In genomic region chr4:168831919-168832745, GRCh38 we compare ENCODE assay signal across 8 cellular contexts.
A peak's percentile ranks its signal among the peaks of the same experiment; 100 is the strongest.
DNase-seq lines count a peak whose midpoint lies in the region; ATAC-seq, FAIRE-seq and TF ChIP-seq lines count a peak whose summit lies in the region.

No MANE protein-coding gene starts in this region.

- TF ChIP-seq POLR2A in H54 (IDR thresholded peaks at IDR 0.05; ENCODE audit: low read depth, low read length): peak; percentile 86

- TF ChIP-seq CTCF in GM10266 (IDR thresholded peaks at IDR 0.05; ENCODE audit: control insufficient read depth, insufficient read depth, low read depth, missing control alignments) (no peak), Loucy (conservative IDR thresholded peaks at IDR 0.05; ENCODE audit: low read length) (no peak), WERI-Rb-1 (IDR thresholded peaks at IDR 0.05; ENCODE audit: low read depth, low read length) (no peak), mammary epithelial cell (conservative IDR thresholded peaks at IDR 0.05 in 1 of 2, IDR thresholded peaks at IDR 0.05 in 1 of 2; ENCODE audit: extremely low read depth in 1 of 2, insufficient read depth in 1 of 2, low read depth in 1 of 2, low read length in 2 of 2) (no peak)

- peak overlapping the region; percentile 99 for H2AFZ ChIP-seq in Loucy (ENCODE audit: low read length)
- peak overlapping the region; percentile 86 for H2AFZ ChIP-seq in mammary epithelial cell (ENCODE audit: low read depth, low read length)

- H3K4me3 ChIP-seq in Loucy (ENCODE audit: low read length, poor library complexity, severe bottlenecking) (peak overlapping the region; percentile 96), WERI-Rb-1 (ENCODE audit: low read depth, low read length) (peak overlapping the region; percentile 93), mammary epithelial cell (replicated peaks in 1 of 3; ENCODE audit: insufficient read depth in 1 of 3, low read depth in 2 of 3, low read length in 3 of 3) (peak overlapping the region; percentile 88 to 95 (median 95))

- dilution Hi-C loops in mammary epithelial cell (cut with HindIII; ENCODE audit: low sequenced_read_pairs): no loop called here

- H3K4me1 ChIP-seq in Loucy (ENCODE audit: insufficient read depth, low read length, poor library complexity, severe bottlenecking) (peaks cover 31% of the 10 kb centered on the region), mammary epithelial cell (ENCODE audit: insufficient read depth, low read length) (peaks cover 37% of the 10 kb centered on the region)

- BruUV-seq in mammary epithelial cell (replicated peaks; lab: Mats Ljungman, UMichigan): no TSS peak

- WGBS in mammary epithelial cell (ENCODE audit: low coverage, missing lambda C conversion rate): 8% methylated on average over 5 of the region's 68 CpGs

- CTCF ChIA-PET in mammary epithelial cell (lab: Charles Lee; ENCODE audit: low non-redundant PET): interaction anchor here (0.5 to 1.0 kb wide), 4 partner anchors 16 to 101 kb away, joined by 3 to 17 read pairs (median 3); no protein-coding TSS in a partner anchor

- H3K79me2 ChIP-seq in Loucy (ENCODE audit: insufficient read depth, low read length): peaks cover 42% of the 10 kb centered on the region
- H3K79me2 ChIP-seq in mammary epithelial cell (ENCODE audit: insufficient read depth, low read length): peaks cover 52% of the 10 kb centered on the region

- intact Hi-C loops in mammary epithelial cell (cut with micrococcal nuclease): loop anchor here (1.0 to 5.0 kb wide), 6 partner anchors 16 to 247 kb away; no protein-coding TSS in a partner anchor

- peak; percentile 63 for DNase-seq in GM10266 (ENCODE audit: extremely low spot score)
- DNase-seq in H54 (ENCODE audit: insufficient read length, low spot score): peak; percentile 65
- DNase-seq in WERI-Rb-1: peak; percentile 82
- DNase-seq in mammary epithelial cell: peak; percentile 86
- DNase-seq in inferior parietal cortex (ENCODE audit: extremely low spot score): peak; percentile 62
- peak; percentile 41 to 43 for DNase-seq in stimulated activated CD4-positive, alpha-beta T cell treated with anti-CD3 and anti-CD28 coated beads, Interleukin-12 subunit alpha, Interleukin-12 subunit beta, amount 100 ng/mL, for 24 hours (ENCODE audit: low read depth in 2 of 2)

- no peaks in the 10 kb centered on the region for H3K9me2 ChIP-seq in Loucy (replicated peaks; ENCODE audit: low read depth, low read length)

- H3F3A ChIP-seq in Loucy (ENCODE audit: low read depth): no peaks in the 10 kb centered on the region

- FAIRE-seq in H54 (lab: Jason Lieb, UNC): no peak

- ATAC-seq in HG03378 (IDR thresholded peaks at IDR 0.05; ENCODE audit: unreplicated experiment): no peak

- H4K20me1 ChIP-seq in Loucy (ENCODE audit: insufficient read depth, low read length, poor library complexity, severe bottlenecking) (peaks cover 3% of the 10 kb centered on the region), mammary epithelial cell (ENCODE audit: insufficient read depth, low read length) (no peaks in the 10 kb centered on the region)

- H3K9ac ChIP-seq in Loucy (ENCODE audit: low read depth, low read length, poor library complexity, severe bottlenecking) (peak overlapping the region; percentile 94), mammary epithelial cell (ENCODE audit: insufficient read depth, low read length) (peak overlapping the region; percentile 94)

- no peaks in the 10 kb centered on the region for H3K36me3 ChIP-seq in Loucy (ENCODE audit: insufficient read depth, low read length)
- H3K36me3 ChIP-seq in WERI-Rb-1: no peaks in the 10 kb centered on the region
- H3K36me3 ChIP-seq in mammary epithelial cell (ENCODE audit: insufficient read depth, low read length): peaks cover 18% of the 10 kb centered on the region

- H3K27me3 ChIP-seq in Loucy (ENCODE audit: insufficient read depth, low read length, poor library complexity, severe bottlenecking) (no peaks in the 10 kb centered on the region), WERI-Rb-1 (ENCODE audit: insufficient read depth, low read depth, severe bottlenecking) (no peaks in the 10 kb centered on the region), mammary epithelial cell (ENCODE audit: insufficient read depth, low read length) (no peaks in the 10 kb centered on the region)

- peak overlapping the region; percentile 67 for H3K27ac ChIP-seq in WERI-Rb-1
- H3K27ac ChIP-seq in mammary epithelial cell (ENCODE audit: insufficient read depth, low read depth, low read length): peak overlapping the region; percentile 84

- H3K9me3 ChIP-seq in Loucy (ENCODE audit: insufficient read depth, low read depth, low read length) (no peaks in the 10 kb centered on the region), WERI-Rb-1 (ENCODE audit: severe bottlenecking) (no peaks in the 10 kb centered on the region), mammary epithelial cell (replicated peaks; ENCODE audit: insufficient read depth, low read length) (no peaks in the 10 kb centered on the region)

- H3K4me2 ChIP-seq in Loucy (ENCODE audit: low read depth, low read length, poor library complexity, severe bottlenecking) (peak overlapping the region; percentile 91), mammary epithelial cell (ENCODE audit: insufficient read depth, low read depth, low read length) (peak overlapping the region; percentile 97)

- in situ Hi-C loops in mammary epithelial cell (cut with MboI; ENCODE audit: low sequenced_read_pairs in 2 of 2): loop anchor here in 1 of 2 donors (10.0 to 25.0 kb wide), 2 partner anchors 107 to 245 kb away; no protein-coding TSS in a partner anchor
